Comparison of ENCODE assay signal across 21 cellular contexts in genomic region chr11:96096360-96096759, GRCh38.
DNase-seq lines count a peak whose midpoint lies in the region; ATAC-seq and TF ChIP-seq lines count a peak whose summit lies in the region.
"Had no signal": no experiment of that assay in that cellular context is flagged by ENCODE, and none has a peak within 500 bp of the region (broad histone marks: within the 10 kb centered on the region; RNA-seq: fewer than 3 reads in every experiment).

No MANE protein-coding gene starts in this region.

- peaks cover 2% of the 10 kb centered on the region for H3K9me3 Mint-ChIP-seq in chondrocyte (ENCODE audit: low read depth)
- H3K9me3 Mint-ChIP-seq: activated CD4-positive, alpha-beta memory T cell treated with anti-CD3 and anti-CD28 coated beads for 36 hours; activated T-helper 1 cell treated with anti-CD3 and anti-CD28 coated beads, Interleukin-12 subunit alpha, Interleukin-12 subunit beta, Interleukin-2, Interleukin-4 antibody, amounts not matched to agents 30 ng/mL and 10 ng/mL and 1 ng/mL, durations not matched to agents 14 hours and 24 hours and 36 hours; endodermal cell; natural killer cell treated with Interleukin-12 subunit alpha and Interleukin-12 subunit beta and Interleukin-15 and Interleukin-18, amount 100 ng/mL, for 72 hours had no signal

- H3K9me3 ChIP-seq in mucosa of rectum (ENCODE audit: control insufficient read depth in 2 of 2, low read length in 2 of 2) (no peaks in the 10 kb centered on the region), transverse colon (no peaks in the 10 kb centered on the region)
- H3K9me3 ChIP-seq: BLaER1 had no signal

- peaks cover 4% of the 10 kb centered on the region for H3K36me3 Mint-ChIP-seq in chondrocyte (ENCODE audit: low read depth)

- TF ChIP-seq CTCF in chondrocyte (IDR thresholded peaks at IDR 0.05) (no peak), transverse colon (IDR thresholded peaks at IDR 0.05) (no peak)

- DNase-seq in NCI-H82 (lab: John Stamatoyannopoulos, UW) (peak; percentile 30), NCI-H82 treated with DMSO at 0.1 percent for 48 hours (lab: John Stamatoyannopoulos, UW; ENCODE audit: unreplicated experiment) (no peak), chondrocyte (ENCODE audit: low spot score) (no peak), transverse colon (no peak), HK-2 (ENCODE audit: unreplicated experiment) (no peak), HuH-7 (ENCODE audit: low spot score) (no peak)
- DNase-seq: activated CD4-positive, alpha-beta memory T cell treated with anti-CD3 and anti-CD28 coated beads for 36 hours; cerebellar nuclear complex; DND-41; endodermal cell; left ventricle myocardium superior; NCI-H1092 treated with DMSO at 0.1 percent for 48 hours; NCI-H774; SW 1271 had no signal

- peak overlapping the region; percentile 78 for H3K27ac Mint-ChIP-seq in chondrocyte (ENCODE audit: unreplicated experiment)
- H3K27ac Mint-ChIP-seq: activated CD4-positive, alpha-beta memory T cell treated with anti-CD3 and anti-CD28 coated beads for 36 hours; activated T-helper 1 cell treated with anti-CD3 and anti-CD28 coated beads, Interleukin-12 subunit alpha, Interleukin-12 subunit beta, Interleukin-2, Interleukin-4 antibody, amounts not matched to agents 30 ng/mL and 10 ng/mL and 1 ng/mL, durations not matched to agents 14 hours and 24 hours and 36 hours; endodermal cell had no signal

- no peak for ATAC-seq in HG02840 (IDR thresholded peaks at IDR 0.05; ENCODE audit: low FRiP score, unreplicated experiment)
- ATAC-seq: left ventricle myocardium superior; natural killer cell treated with Interleukin-12 subunit alpha and Interleukin-12 subunit beta and Interleukin-15 and Interleukin-18, amount 100 ng/mL, for 72 hours had no signal

- H3K9ac ChIP-seq in mucosa of rectum (ENCODE audit: low read depth in 1 of 2, low read length in 2 of 2) = no peak overlapping the region
- H3K9ac ChIP-seq: BLaER1 had no signal

- no peak overlapping the region for H3K4me3 ChIP-seq in mucosa of rectum (ENCODE audit: low read length in 2 of 2)
- H3K4me3 ChIP-seq in transverse colon = no peak overlapping the region
- H3K4me3 ChIP-seq: BLaER1, K562 had no signal

- peaks cover 14% of the 10 kb centered on the region in 2 donors for H3K36me3 ChIP-seq in mucosa of rectum (ENCODE audit: control insufficient read depth in 2 of 2, insufficient read depth in 2 of 2, low read length in 2 of 2)
- H3K36me3 ChIP-seq in transverse colon = no peaks in the 10 kb centered on the region
- H3K36me3 ChIP-seq: BLaER1 had no signal

- peaks cover 53% of the 10 kb centered on the region for H3K4me1 Mint-ChIP-seq in chondrocyte (ENCODE audit: low read depth)

- in situ Hi-C loops in transverse colon (cut with MboI; ENCODE audit: low pct_ligation_motif_present in 1 of 4, low pct_unique_long_range_greater_than_20kb in 1 of 4, low sequenced_read_pairs in 3 of 4) = no loop called here

- 55 to 61% methylated on average over 4 of the region's 4 CpGs for WGBS in transverse colon (ENCODE audit: low coverage in 1 of 2), 2 donors

- H3K4me3 Mint-ChIP-seq in chondrocyte (ENCODE audit: unreplicated experiment) = no peak overlapping the region
- H3K4me3 Mint-ChIP-seq: activated CD4-positive, alpha-beta memory T cell treated with anti-CD3 and anti-CD28 coated beads for 36 hours; activated T-helper 1 cell treated with anti-CD3 and anti-CD28 coated beads, Interleukin-12 subunit alpha, Interleukin-12 subunit beta, Interleukin-2, Interleukin-4 antibody, amounts not matched to agents 30 ng/mL and 10 ng/mL and 1 ng/mL, durations not matched to agents 14 hours and 24 hours and 36 hours; endodermal cell; natural killer cell treated with Interleukin-12 subunit alpha and Interleukin-12 subunit beta and Interleukin-15 and Interleukin-18, amount 100 ng/mL, for 72 hours had no signal

- intact Hi-C loops in transverse colon (cut with DNase I; ENCODE audit: low total_unique reads) = no loop called here

- TF ChIP-seq POLR2A in transverse colon (IDR thresholded peaks at IDR 0.05) = no peak

- no peak for TF ChIP-seq EP300 in transverse colon (IDR thresholded peaks at IDR 0.05; ENCODE audit: low read depth)

- no peaks in the 10 kb centered on the region for H3K27me3 ChIP-seq in mucosa of rectum (ENCODE audit: control insufficient read depth in 2 of 2, insufficient read depth in 2 of 2, low read length in 2 of 2)
- no peaks in the 10 kb centered on the region for H3K27me3 ChIP-seq in transverse colon
- H3K27me3 ChIP-seq: BLaER1 had no signal

- H3K27me3 Mint-ChIP-seq in chondrocyte (ENCODE audit: low read depth) = no peaks in the 10 kb centered on the region
- H3K27me3 Mint-ChIP-seq: activated CD4-positive, alpha-beta memory T cell treated with anti-CD3 and anti-CD28 coated beads for 36 hours; natural killer cell treated with Interleukin-12 subunit alpha and Interleukin-12 subunit beta and Interleukin-15 and Interleukin-18, amount 100 ng/mL, for 72 hours had no signal

- peaks cover 18 to 34% of the 10 kb centered on the region in 2 donors for H3K4me1 ChIP-seq in mucosa of rectum (ENCODE audit: control insufficient read depth in 2 of 2, insufficient read depth in 2 of 2, low read length in 2 of 2)
- peaks cover 15 to 54% (median 40%) of the 10 kb centered on the region in 4 donors for H3K4me1 ChIP-seq in transverse colon
- H3K4me1 ChIP-seq: BLaER1 had no signal

- peak overlapping the region; percentile 56 to 58 for H3K27ac ChIP-seq in mucosa of rectum (ENCODE audit: low read depth in 2 of 2, low read length in 2 of 2)
- peak overlapping the region; percentile 42 to 68 (median 60) for H3K27ac ChIP-seq in transverse colon
- H3K27ac ChIP-seq: 22Rv1, BLaER1 had no signal
